In genomic region chr12:57825451-57825850, GRCh38 we compare ENCODE assay signal across 1 cellular context.
TF ChIP-seq lines count a peak whose summit lies in the region.

No MANE protein-coding gene starts in this region.

TF ChIP-seq in HepG2, 621 proteins besides CTCF, POLR2A, EP300 and RAD21:
- peak; percentile 20 for TF ChIP-seq RBM22 (optimal IDR thresholded peaks at IDR 0.05; ENCODE audit: low read length)
- TF ChIP-seq NFAT5 (CRISPR knock-in tag; IDR thresholded peaks at IDR 0.05) = no peak
